Comparison of ENCODE assay signal across 12 cellular contexts in genomic region chr6:116096048-116096759, GRCh38. TPM values are rescaled to one million over a fixed set of nuclear protein-coding genes. Genes with fewer than 3 reads are reported as not detected.
"Had no signal": no experiment of that assay in that cellular context is flagged by ENCODE, and none has a peak within 500 bp of the region (broad histone marks: within the 10 kb centered on the region; RNA-seq: fewer than 3 reads in every experiment).

No MANE protein-coding gene starts in this region.

RNA-seq across cellular contexts. Expression of gene COL10A1, which starts 29.7 kb away (rescaled TPM):
- total RNA-seq: activated B cell treated with CpG ODN at 0.5 μM for 24 hours; activated CD8-positive, alpha-beta T cell treated with anti-CD3 and anti-CD28 coated beads for 36 hours; activated naive CD8-positive, alpha-beta T cell treated with anti-CD3 and anti-CD28 coated beads for 36 hours; activated T-cell treated with anti-CD3 and anti-CD28 coated beads, Interleukin-2, amount 50 U/mL, for 4 hours; activated T-helper 17 cell treated with anti-CD3 and anti-CD28 coated beads, Interleukin-2, amount 50 U/mL, for 72 hours; dermis blood vessel endothelial cell; esophagus squamous epithelium; gastroesophageal sphincter; glomerular endothelial cell; T-helper 2 cell treated with Interferon-gamma antibody and Interleukin-4, amounts not matched to agents 100 ng/mL and 5 ng/mL, for 36 hours had no signal
- polyA plus RNA-seq: aorta, esophagus had no signal
